1 cellular context compared by ENCODE assay signal in genomic region chr2:69816923-69817542, GRCh38.
TF ChIP-seq lines count a peak whose summit lies in the region.

No MANE protein-coding gene starts in this region.

TF ChIP-seq in HepG2, 621 proteins besides CTCF, POLR2A, EP300 and RAD21 (continued from another document and continues in another):
- no peak for TF ChIP-seq ZBTB7A (CRISPR knock-in tag; IDR thresholded peaks at IDR 0.05)
- 0 out of 2 replicates have a peak, but pooled peaks have one; percentile 23 for TF ChIP-seq RCOR2 (CRISPR knock-in tag; IDR thresholded peaks at IDR 0.05)
- TF ChIP-seq ZBTB34 (CRISPR knock-in tag; IDR thresholded peaks at IDR 0.05) = no peak
- TF ChIP-seq ZNF781 (CRISPR knock-in tag; IDR thresholded peaks at IDR 0.05; ENCODE audit: borderline replicate concordance, not compliant biosample characterization) = no peak
- peak; percentile 40; the same call in 1 of the 2 replicates for TF ChIP-seq ATF1 (CRISPR knock-in tag; IDR thresholded peaks at IDR 0.05)
- TF ChIP-seq HDAC2 (CRISPR knock-in tag; IDR thresholded peaks at IDR 0.05) = 0 out of 2 replicates have a peak, but pooled peaks have one; percentile 23
- no peak for TF ChIP-seq ZNF446 (CRISPR knock-in tag; IDR thresholded peaks at IDR 0.05)
- TF ChIP-seq ETV6 (CRISPR knock-in tag; conservative IDR thresholded peaks at IDR 0.05) = no peak
- TF ChIP-seq RNF219 (CRISPR knock-in tag; IDR thresholded peaks at IDR 0.05) = no peak
- no peak; the same call in 1 of the 2 replicates for TF ChIP-seq ZNF772 (CRISPR knock-in tag; IDR thresholded peaks at IDR 0.05)
- TF ChIP-seq SRSF4 (IDR thresholded peaks at IDR 0.05; ENCODE audit: low read depth, low read length, poor library complexity, severe bottlenecking) = no peak
- TF ChIP-seq ZNF577 (CRISPR knock-in tag; IDR thresholded peaks at IDR 0.05; ENCODE audit: borderline replicate concordance, low read depth) = no peak
- no peak for TF ChIP-seq MZF1 (CRISPR knock-in tag; IDR thresholded peaks at IDR 0.05; ENCODE audit: borderline replicate concordance)
- no peak for TF ChIP-seq FLYWCH1 (CRISPR knock-in tag; IDR thresholded peaks at IDR 0.05)
- TF ChIP-seq SP4 (CRISPR knock-in tag; IDR thresholded peaks at IDR 0.05) = no peak
- TF ChIP-seq POLR2AphosphoS5 (IDR thresholded peaks at IDR 0.05; ENCODE audit: low read depth, low read length) = no peak
- no peak for TF ChIP-seq RORA (CRISPR knock-in tag; IDR thresholded peaks at IDR 0.05)
- no peak for TF ChIP-seq ZNF609 (CRISPR knock-in tag; IDR thresholded peaks at IDR 0.05; ENCODE audit: borderline replicate concordance)
- TF ChIP-seq REST (IDR thresholded peaks at IDR 0.05; ENCODE audit: borderline replicate concordance in 1 of 2, low read depth in 1 of 2, low read length in 2 of 2) = no peak
- TF ChIP-seq XRCC5 (optimal IDR thresholded peaks at IDR 0.05; ENCODE audit: low read length) = no peak
- TF ChIP-seq ZNF496 (CRISPR knock-in tag; IDR thresholded peaks at IDR 0.05; ENCODE audit: insufficient replicate concordance) = no peak
- TF ChIP-seq PHF5A (CRISPR knock-in tag; IDR thresholded peaks at IDR 0.05; ENCODE audit: low read depth, unreplicated experiment) = peak; percentile 53
- TF ChIP-seq MAZ (IDR thresholded peaks at IDR 0.05; ENCODE audit: borderline replicate concordance, low read depth, low read length) = no peak
- TF ChIP-seq MAZ (CRISPR knock-in tag; IDR thresholded peaks at IDR 0.05; ENCODE audit: low read depth) = no peak
- no peak for TF ChIP-seq NFAT5 (CRISPR knock-in tag; IDR thresholded peaks at IDR 0.05)
- no peak for TF ChIP-seq BRCA1 (CRISPR knock-in tag; IDR thresholded peaks at IDR 0.05)
- no peak for TF ChIP-seq ZSCAN30 (CRISPR knock-in tag; IDR thresholded peaks at IDR 0.05)
- TF ChIP-seq NR3C1 (CRISPR knock-in tag; IDR thresholded peaks at IDR 0.05) = no peak
- TF ChIP-seq ETS1 (CRISPR knock-in tag; IDR thresholded peaks at IDR 0.05) = no peak
- TF ChIP-seq ZNF598 (CRISPR knock-in tag; IDR thresholded peaks at IDR 0.05; ENCODE audit: borderline replicate concordance) = no peak
- TF ChIP-seq PRPF4 (IDR thresholded peaks at IDR 0.05; ENCODE audit: low read depth, low read length, poor library complexity, severe bottlenecking) = no peak
- no peak for TF ChIP-seq BCL3 (CRISPR knock-in tag; IDR thresholded peaks at IDR 0.05)
- no peak for TF ChIP-seq ZIK1 (CRISPR knock-in tag; IDR thresholded peaks at IDR 0.05; ENCODE audit: borderline replicate concordance, low read depth)
- TF ChIP-seq MNT (IDR thresholded peaks at IDR 0.05) = no peak
